16 cellular contexts compared by ENCODE assay signal in genomic region chr1:164841723-164842465, GRCh38.
A peak's percentile ranks its signal among the peaks of the same experiment; 100 is the strongest.
DNase-seq lines count a peak whose midpoint lies in the region; ATAC-seq and TF ChIP-seq lines count a peak whose summit lies in the region.
"Had no signal": no experiment of that assay in that cellular context is flagged by ENCODE, and none has a peak within 500 bp of the region (broad histone marks: within the 10 kb centered on the region; RNA-seq: fewer than 3 reads in every experiment).

No MANE protein-coding gene starts in this region.

- H4K91ac ChIP-seq in H9 (ENCODE audit: insufficient read length, low read depth, low read length): no peak overlapping the region

- H3K4me1 ChIP-seq in H9 (ENCODE audit: insufficient read depth, low read length): no peaks in the 10 kb centered on the region

- no peak overlapping the region for H2BK12ac ChIP-seq in H9 (ENCODE audit: insufficient read length, low read depth, low read length)

- H3K79me1 ChIP-seq in H9 (ENCODE audit: insufficient read depth, low read depth, low read length, poor library complexity, severe bottlenecking): no peaks in the 10 kb centered on the region

- ATAC-seq in HG03175 (IDR thresholded peaks at IDR 0.05; ENCODE audit: unreplicated experiment): no peak
- no peak for ATAC-seq in GM21529 (IDR thresholded peaks at IDR 0.05; ENCODE audit: unreplicated experiment)
- ATAC-seq: PC-3 had no signal

- H2AK5ac ChIP-seq in H9 (ENCODE audit: insufficient read length, low read length): no peak overlapping the region

- H3K23ac ChIP-seq in H9 (ENCODE audit: insufficient read length, low read depth, low read length): no peak overlapping the region

- no peak overlapping the region for H4K5ac ChIP-seq in H9 (ENCODE audit: insufficient read length, low read depth, low read length)

- H3K27ac Mint-ChIP-seq in H9 (peak overlapping the region; percentile 10 to 86 (median 32); a peak in 2 of 7 replicates), brain (peak overlapping the region in 4 of 5 experiments; percentile 8 to 93 (median 80)), progenitor cell of endocrine pancreas (peak overlapping the region; percentile 88)
- H3K27ac Mint-ChIP-seq: B cell had no signal

- no peak overlapping the region for H2BK120ac ChIP-seq in H9 (ENCODE audit: low read depth, low read length, poor library complexity, severe bottlenecking)

- no CpG with 5 or more reads among the region's 14 CpGs for WGBS in H9 (ENCODE audit: extremely low coverage, insufficient read length, low lambda C conversion rate)

- H3K4me1 Mint-ChIP-seq in H9: peaks cover 30 to 35% of the 10 kb centered on the region in 2 experiments
- peaks cover 61% of the 10 kb centered on the region for H3K4me1 Mint-ChIP-seq in brain
- H3K4me1 Mint-ChIP-seq in progenitor cell of endocrine pancreas (ENCODE audit: low read depth): peaks cover 7% of the 10 kb centered on the region
- H3K4me1 Mint-ChIP-seq: B cell had no signal

- peaks cover 10 to 35% (median 34%) of the 10 kb centered on the region in 3 experiments for H3K36me3 Mint-ChIP-seq in H9 (ENCODE audit: insufficient read depth in 1 of 3, low read depth in 3 of 3)
- H3K36me3 Mint-ChIP-seq in brain: peaks cover 59% of the 10 kb centered on the region
- H3K36me3 Mint-ChIP-seq in progenitor cell of endocrine pancreas (ENCODE audit: insufficient read depth): peaks cover 31% of the 10 kb centered on the region

- no peaks in the 10 kb centered on the region for H3K79me2 ChIP-seq in H9 (ENCODE audit: insufficient read depth, low read length)

- H3K27ac ChIP-seq in H9 (ENCODE audit: insufficient read length, low read depth, low read length): no peak overlapping the region
- H3K27ac ChIP-seq: KMS-11 had no signal

- H3K23me2 ChIP-seq in H9 (ENCODE audit: insufficient read length, low read depth, low read length, poor library complexity, severe bottlenecking): no peaks in the 10 kb centered on the region

- no peak overlapping the region for H3K14ac ChIP-seq in H9 (ENCODE audit: insufficient read depth, low read length)

- no peaks in the 10 kb centered on the region for H3K27me3 Mint-ChIP-seq in H9 (ENCODE audit: low read depth)
- peaks cover under 1% of the 10 kb centered on the region for H3K27me3 Mint-ChIP-seq in brain
- no peaks in the 10 kb centered on the region for H3K27me3 Mint-ChIP-seq in progenitor cell of endocrine pancreas

- DNase-seq in H9 (no peak), medulla oblongata (ENCODE audit: extremely low spot score) (peak; percentile 14), progenitor cell of endocrine pancreas (ENCODE audit: low spot score, unreplicated experiment) (no peak), T-helper 9 cell (no peak)
- DNase-seq: DMS79 treated with DMSO at 0.1 percent for 48 hours, MV-4-11, NCI-H1694 treated with DMSO at 0.1 percent for 48 hours, NCI-H226, NCI-H524, PC-3, RPMI8226 had no signal

- no peak overlapping the region for H3K4ac ChIP-seq in H9 (ENCODE audit: low read depth, low read length)

- no peak for TF ChIP-seq CTCF in H9 (conservative IDR thresholded peaks at IDR 0.05)
- TF ChIP-seq CTCF in brain (conservative IDR thresholded peaks at IDR 0.05): no peak
- TF ChIP-seq CTCF in progenitor cell of endocrine pancreas (IDR thresholded peaks at IDR 0.05; ENCODE audit: unreplicated experiment): no peak

- H4K20me1 ChIP-seq in H9 (ENCODE audit: control insufficient read depth, insufficient read depth, insufficient read length): no peaks in the 10 kb centered on the region

- H3K9ac ChIP-seq in H9 (ENCODE audit: extremely low read depth, insufficient read length, low read length): no peak overlapping the region
- H3K9ac ChIP-seq: KMS-11 had no signal

- H2AFZ ChIP-seq in H9 (ENCODE audit: low read length): no peak overlapping the region

- H4K8ac ChIP-seq in H9 (replicated peaks; ENCODE audit: insufficient read length, low read depth, low read length): no peak overlapping the region

- no peak overlapping the region for H3T11ph ChIP-seq in H9 (ENCODE audit: low read length)

- H3K27me3 ChIP-seq in H9 (ENCODE audit: insufficient read depth, low read length): no peaks in the 10 kb centered on the region

- no peak overlapping the region for H3K18ac ChIP-seq in H9 (ENCODE audit: insufficient read length, low read depth, low read length)

- H2BK15ac ChIP-seq in H9 (ENCODE audit: low read depth, low read length): no peak overlapping the region

- no peak overlapping the region for H2BK20ac ChIP-seq in H9 (ENCODE audit: low read depth, low read length, poor library complexity, severe bottlenecking)

- no peak overlapping the region for H3K4me2 ChIP-seq in H9 (ENCODE audit: insufficient read depth, insufficient read length, low read length)
- H3K4me2 ChIP-seq: KMS-11 had no signal

- H3K4me3 Mint-ChIP-seq in H9: no peak overlapping the region
- H3K4me3 Mint-ChIP-seq in brain: peak overlapping the region in 1 of 5 experiments; percentile 47
- no peak overlapping the region for H3K4me3 Mint-ChIP-seq in progenitor cell of endocrine pancreas (ENCODE audit: low read depth)
- H3K4me3 Mint-ChIP-seq: B cell had no signal

- no peak overlapping the region for H2BK5ac ChIP-seq in H9 (ENCODE audit: insufficient read length, low read length)

- no peaks in the 10 kb centered on the region for H3K9me3 ChIP-seq in H9 (ENCODE audit: control insufficient read depth, low read depth, low read length)

- H3K56ac ChIP-seq in H9 (ENCODE audit: insufficient read length, low read depth, low read length): no peak overlapping the region

- H3K9me3 Mint-ChIP-seq in H9 (no peaks in the 10 kb centered on the region), brain (no peaks in the 10 kb centered on the region), progenitor cell of endocrine pancreas (ENCODE audit: low read depth) (no peaks in the 10 kb centered on the region)

Comparison
In these comparisons a context has a peak if more than half of its experiments do, and no peak if none do; other contexts are left out.
1. H3K27ac Mint-ChIP-seq: peak in every context shown above with its lines; median percentile 88 in progenitor cell of endocrine pancreas; 80 in brain; 32 in H9.